In genomic region chr12:8629486-8630033, GRCh38 we compare ENCODE assay signal across 9 cellular contexts. TPM values are rescaled to one million over a fixed set of nuclear protein-coding genes. Genes with fewer than 3 reads are reported as not detected.
DNase-seq lines count a peak whose midpoint lies in the region; ATAC-seq, FAIRE-seq and TF ChIP-seq lines count a peak whose summit lies in the region.
"Had no signal": no experiment of that assay in that cellular context is flagged by ENCODE, and none has a peak within 500 bp of the region (broad histone marks: within the 10 kb centered on the region; RNA-seq: fewer than 3 reads in every experiment).

No MANE protein-coding gene starts in this region.

- H3K9me3 ChIP-seq in GM12878 (replicated peaks; ENCODE audit: control insufficient read depth, insufficient read depth, low read length) (no peaks in the 10 kb centered on the region; the same call in 2 of the 3 replicates), left lung (no peaks in the 10 kb centered on the region), HAP-1 (no peaks in the 10 kb centered on the region)

- no peaks in the 10 kb centered on the region for H3K36me3 Mint-ChIP-seq in glutamatergic neuron (ENCODE audit: unreplicated experiment)

- no TSS peak for BruUV-seq in GM12878 (replicated peaks; lab: Mats Ljungman, UMichigan)

- no peaks in the 10 kb centered on the region for H4K20me1 ChIP-seq in GM12878 (ENCODE audit: control insufficient read depth, insufficient read depth)

- intact Hi-C loops in GM12878 (cut with micrococcal nuclease; ENCODE audit: unreplicated experiment) (loop anchor here (1.0 to 5.0 kb wide), 6 partner anchors 10 to 733 kb away; no protein-coding TSS in a partner anchor), left lung (cut with DNase I) (no loop called here)

- CTCF ChIA-PET in GM12878 (lab: Yijun Ruan, JAX), result interaction anchor here (0.7 to 5.1 kb wide), 10 partner anchors 9 to 409 kb away, joined by 3 to 57 read pairs (median 10); partner anchors contain the start of gene AICDA

- no peaks in the 10 kb centered on the region for H3K79me2 ChIP-seq in GM12878 (ENCODE audit: control insufficient read depth, insufficient read depth, low read length)

- peak; percentile 91 for ATAC-seq in GM19328 (IDR thresholded peaks at IDR 0.05; ENCODE audit: unreplicated experiment)
- ATAC-seq in HG03045 (IDR thresholded peaks at IDR 0.05; ENCODE audit: unreplicated experiment), result peak; percentile 95
- ATAC-seq in GM12878, result peak; percentile 96
- no peak for ATAC-seq in left lung

- no peak overlapping the region for H3K4me3 ChIP-seq in AG10803 (ENCODE audit: low read length)
- no peak overlapping the region for H3K4me3 ChIP-seq in GM12878
- H3K4me3 ChIP-seq in left lung, result no peak overlapping the region
- H3K4me3 ChIP-seq in HAP-1, result no peak overlapping the region

- no peaks in the 10 kb centered on the region for H3K27me3 Mint-ChIP-seq in glutamatergic neuron (ENCODE audit: unreplicated experiment)

- DNase-seq in AG10803 (ENCODE audit: low read depth) (peak; percentile 69), GM12878 (ENCODE audit: low read depth, low spot score) (peak; percentile 98), glutamatergic neuron (no peak), HT-29 (ENCODE audit: low spot score) (no peak), left lung (no peak), HAP-1 (ENCODE audit: low spot score in 2 of 2) (no peak)
- DNase-seq: NCI-H187 had no signal

- in situ Hi-C loops in GM12878 (cut with MboI) (loop anchor here (25.0 kb wide), 2 partner anchors 1033 to 1667 kb away; partner anchors contain the start of genes CLEC2D, EMG1, PHB2 and PTPN6), HAP-1 (cut with MboI; ENCODE audit: low sequenced_read_pairs) (no loop called here)

- no peak for TF ChIP-seq POLR2A in GM12878 (IDR thresholded peaks at IDR 0.05; ENCODE audit: low read depth, low read length)

- H3K4me3 Mint-ChIP-seq in glutamatergic neuron (ENCODE audit: unreplicated experiment), result no peak overlapping the region

- POLR2A ChIA-PET in GM12878 (lab: Charles Lee), result interaction anchor here (1.9 to 2.6 kb wide), 5 partner anchors 10 to 19 kb away, joined by 11 to 17 read pairs (median 13); partner anchors contain the start of gene AICDA

- no peaks in the 10 kb centered on the region for H3K36me3 ChIP-seq in GM12878 (ENCODE audit: control insufficient read depth in 2 of 2, insufficient read depth in 2 of 2, low read length in 1 of 2)
- H3K36me3 ChIP-seq in left lung, result no peaks in the 10 kb centered on the region
- no peaks in the 10 kb centered on the region for H3K36me3 ChIP-seq in HAP-1 (replicated peaks)

- TF ChIP-seq RAD21 in GM12878 (IDR thresholded peaks at IDR 0.05; ENCODE audit: insufficient read depth, low read depth, low read length), result peak; percentile 3; the same call in 1 of the 2 replicates

- H3K9ac ChIP-seq in GM12878 (ENCODE audit: control insufficient read depth, insufficient read depth, low read length), result no peak overlapping the region

- no peak overlapping the region for H3K4me2 ChIP-seq in GM12878 (ENCODE audit: control insufficient read depth, insufficient read depth)

- peaks cover 1% of the 10 kb centered on the region for H3K9me3 Mint-ChIP-seq in glutamatergic neuron (ENCODE audit: unreplicated experiment)

- peaks cover 2% of the 10 kb centered on the region for H3K4me1 Mint-ChIP-seq in glutamatergic neuron (ENCODE audit: low read depth, unreplicated experiment)

- no peak overlapping the region for H3K27ac Mint-ChIP-seq in glutamatergic neuron (ENCODE audit: unreplicated experiment)

- SMC1A ChIA-PET in GM12878 (lab: Charles Lee; ENCODE audit: uncharacterized antibody, unreplicated experiment), result interaction anchor here (0.8 to 5.0 kb wide), 8 partner anchors 10 to 114 kb away, joined by 4 to 80 read pairs (median 13); partner anchors contain the start of gene AICDA

- H2AFZ ChIP-seq in GM12878 (ENCODE audit: control insufficient read depth, low read depth, low read length), result no peak overlapping the region

- RAD21 ChIA-PET in GM12878 (lab: Charles Lee; ENCODE audit: unreplicated experiment), result interaction anchor here (1.0 to 5.9 kb wide), 6 partner anchors 9 to 318 kb away, joined by 3 to 81 read pairs (median 16); partner anchors contain the start of gene AICDA

- H3K27ac ChIP-seq in GM12878 (ENCODE audit: control insufficient read depth, insufficient read depth) (peak overlapping the region; percentile 75), left lung (no peak overlapping the region)

- H3K4me1 ChIP-seq in GM12878 (ENCODE audit: control insufficient read depth, insufficient read depth, low read length), result peaks cover 18% of the 10 kb centered on the region
- no peaks in the 10 kb centered on the region for H3K4me1 ChIP-seq in left lung
- H3K4me1 ChIP-seq in HAP-1, result no peaks in the 10 kb centered on the region

- TF ChIP-seq EP300 in GM12878 (IDR thresholded peaks at IDR 0.05; ENCODE audit: borderline replicate concordance in 1 of 2, control insufficient read depth in 1 of 2, low read depth in 2 of 2, low read length in 2 of 2), result peak; percentile 91 to 98

- H3K27me3 ChIP-seq in GM12878 (replicated peaks in 1 of 2; ENCODE audit: control insufficient read depth in 2 of 2, insufficient read depth in 2 of 2, low read length in 1 of 2), result no peaks in the 10 kb centered on the region
- H3K27me3 ChIP-seq in left lung, result no peaks in the 10 kb centered on the region
- H3K27me3 ChIP-seq in HAP-1 (ENCODE audit: low read depth), result no peaks in the 10 kb centered on the region

- peak; percentile 95 for FAIRE-seq in GM12878 (lab: Jason Lieb, UNC)

- TF ChIP-seq CTCF in AG10803 (conservative IDR thresholded peaks at IDR 0.05; ENCODE audit: low read length) (no peak), GM12878 (IDR thresholded peaks at IDR 0.05 in 2 of 3, conservative IDR thresholded peaks at IDR 0.05 in 1 of 3; ENCODE audit: control insufficient read depth in 2 of 3, extremely low read depth in 1 of 3, insufficient read depth in 1 of 3, low read depth in 3 of 3, low read length in 3 of 3) (no peak), glutamatergic neuron (IDR thresholded peaks at IDR 0.05; ENCODE audit: partially characterized antibody, unreplicated experiment) (no peak), left lung (IDR thresholded peaks at IDR 0.05) (no peak)

- 0% methylated on average over 3 of the region's 3 CpGs for WGBS in GM12878 (ENCODE audit: insufficient coverage, insufficient replicate concordance, low lambda C conversion rate, missing lambda C conversion rate)

TF ChIP-seq in GM12878, 131 proteins besides CTCF, POLR2A, EP300 and RAD21 (continues in another document):
- TF ChIP-seq BCL11A (IDR thresholded peaks at IDR 0.05; ENCODE audit: low read depth, low read length) (peak; percentile 93), ZBED1 (IDR thresholded peaks at IDR 0.05; ENCODE audit: borderline replicate concordance) (peak; percentile 97), MEF2B (IDR thresholded peaks at IDR 0.05; ENCODE audit: partially characterized antibody, poor library complexity, severe bottlenecking) (peak; percentile 100)

RNA-seq across cellular contexts. Expression of gene AICDA, which starts 16.9 kb away (rescaled TPM):
- total RNA-seq in GM12878 (2013; cell fraction: nucleolus; rRNA removed), result 18.8 and 19.1 TPM in 2 replicates
- total RNA-seq in GM12878 (2014; rRNA removed), result 16.1 and 17.1 TPM in 2 replicates
- total RNA-seq in GM12878 (2014; rRNA removed; fragmentation: Illumina TruSeq; extraction: Trizol), result 13.2 and 14.2 TPM in 2 replicates
- 11.5 and 12.7 TPM in 2 replicates for total RNA-seq in GM12878 (2021)
- 19.8 TPM for polyA plus RNA-seq in GM12878 (2011; ENCODE audit: low read depth)
- polyA plus RNA-seq in GM12878 (2011; rRNA removed), result 20.5 and 22.4 TPM in 2 replicates
- polyA plus RNA-seq in GM12878 (2011; cell fraction: cytosol; rRNA removed), result 42.5 and 45.1 TPM in 2 replicates
- polyA plus RNA-seq in GM12878 (2011; cell fraction: nucleus; rRNA removed), result 8.7 and 12.1 TPM in 2 replicates
- polyA plus RNA-seq in GM12878 (2012), result 28.0 and 44.1 TPM in 2 replicates
- 12.5 and 17.0 TPM in 2 replicates for polyA plus RNA-seq in GM12878 (2014; fragmentation: Illumina TruSeq; extraction: Trizol)
- 1 to 10 TPM; 9.4 to 9.6 TPM for polyA plus RNA-seq in GM12878 (2014; fragmentation: Nextera tagmentation; extraction: Ambion mirVana)
- 18.1 and 23.0 TPM in 2 replicates for polyA plus RNA-seq in GM12878 (2014; rRNA removed)
- 10 to 100 TPM; 24.0 to 24.9 TPM for polyA plus RNA-seq in GM12878 (2016; fragmentation: Nextera tagmentation; extraction: Ambion mirVana)
- 23.8 and 48.9 TPM in 2 replicates for polyA minus RNA-seq in GM12878 (2011; rRNA and poly(A)+ RNA removed)
- 8.6 and 10.3 TPM in 2 replicates for polyA minus RNA-seq in GM12878 (2011; cell fraction: cytosol; rRNA and poly(A)+ RNA removed)
- 4.5 and 8.8 TPM in 2 replicates for polyA minus RNA-seq in GM12878 (2011; cell fraction: nucleus; rRNA and poly(A)+ RNA removed)
- total RNA-seq in glutamatergic neuron (ENCODE audit: unreplicated experiment), result not detected
- total RNA-seq in HT-29 (2014; rRNA removed; shearing (Covaris generic)), result not detected in 2 replicates
- under 1 TPM; 0.17 to 0.24 TPM for total RNA-seq in left lung

RNA-seq across cellular contexts. Expression of gene MFAP5, which starts 33.1 kb away (rescaled TPM):
- not detected in 2 replicates for total RNA-seq in GM12878 (2013; cell fraction: nucleolus; rRNA removed)
- total RNA-seq in GM12878 (2014; rRNA removed) (0.06 TPM in 1 of 2 replicates, not detected in the other), GM12878 (2014; rRNA removed; fragmentation: Illumina TruSeq; extraction: Trizol) (not detected in 2 replicates), GM12878 (2021) (not detected in 2 replicates), glutamatergic neuron (ENCODE audit: unreplicated experiment) (not detected), left lung (10 to 100 TPM in 1 of 2 donors, 1 to 10 TPM in 1; 8.3 to 12.0 TPM)
- not detected for polyA plus RNA-seq in GM12878 (2011; ENCODE audit: low read depth)
- polyA plus RNA-seq in GM12878 (2011; rRNA removed) (0.10 and 0.14 TPM in 2 replicates), GM12878 (2014; fragmentation: Illumina TruSeq; extraction: Trizol) (not detected in 2 replicates), GM12878 (2014; fragmentation: Nextera tagmentation; extraction: Ambion mirVana) (not detected), GM12878 (2014; rRNA removed) (not detected in 2 replicates), GM12878 (2016; fragmentation: Nextera tagmentation; extraction: Ambion mirVana) (under 1 TPM in 1 of 2 experiments, not detected in 1; 0.12 TPM)
- 0.15 and 0.23 TPM in 2 replicates for polyA plus RNA-seq in GM12878 (2011; cell fraction: cytosol; rRNA removed)
- 0.06 and 0.26 TPM in 2 replicates for polyA plus RNA-seq in GM12878 (2011; cell fraction: nucleus; rRNA removed)
- not detected in 2 replicates for polyA plus RNA-seq in GM12878 (2012)
- polyA minus RNA-seq in GM12878 (2011; rRNA and poly(A)+ RNA removed), result 1.8 TPM in 1 of 2 replicates, not detected in the other
- polyA minus RNA-seq in GM12878 (2011; cell fraction: cytosol; rRNA and poly(A)+ RNA removed), result 3.4 TPM in 1 of 2 replicates, not detected in the other
- polyA minus RNA-seq in GM12878 (2011; cell fraction: nucleus; rRNA and poly(A)+ RNA removed), result 0.24 and 0.77 TPM in 2 replicates
- total RNA-seq in HT-29 (2014; rRNA removed; shearing (Covaris generic)), result not detected in 2 replicates

Comparison
In these comparisons a context has a peak if more than half of its experiments do, and no peak if none do; other contexts are left out.
1. DNase-seq: peak in AG10803 (single experiment) and GM12878 (single experiment); none in glutamatergic neuron (single experiment), HT-29 (single experiment), left lung (0 of 2) and HAP-1 (0 of 2).
2. RNA of gene AICDA, which starts 16.9 kb away (total RNA-seq): 11.5 to 19.1 TPM in GM12878; 0.17 to 0.24 TPM in left lung, not detected in glutamatergic neuron (single experiment) and not detected in HT-29; every median in the first group is over 10 times any median in the second.